Comparison of ENCODE assay signal across 8 cellular contexts in the genomic region with DNA sequence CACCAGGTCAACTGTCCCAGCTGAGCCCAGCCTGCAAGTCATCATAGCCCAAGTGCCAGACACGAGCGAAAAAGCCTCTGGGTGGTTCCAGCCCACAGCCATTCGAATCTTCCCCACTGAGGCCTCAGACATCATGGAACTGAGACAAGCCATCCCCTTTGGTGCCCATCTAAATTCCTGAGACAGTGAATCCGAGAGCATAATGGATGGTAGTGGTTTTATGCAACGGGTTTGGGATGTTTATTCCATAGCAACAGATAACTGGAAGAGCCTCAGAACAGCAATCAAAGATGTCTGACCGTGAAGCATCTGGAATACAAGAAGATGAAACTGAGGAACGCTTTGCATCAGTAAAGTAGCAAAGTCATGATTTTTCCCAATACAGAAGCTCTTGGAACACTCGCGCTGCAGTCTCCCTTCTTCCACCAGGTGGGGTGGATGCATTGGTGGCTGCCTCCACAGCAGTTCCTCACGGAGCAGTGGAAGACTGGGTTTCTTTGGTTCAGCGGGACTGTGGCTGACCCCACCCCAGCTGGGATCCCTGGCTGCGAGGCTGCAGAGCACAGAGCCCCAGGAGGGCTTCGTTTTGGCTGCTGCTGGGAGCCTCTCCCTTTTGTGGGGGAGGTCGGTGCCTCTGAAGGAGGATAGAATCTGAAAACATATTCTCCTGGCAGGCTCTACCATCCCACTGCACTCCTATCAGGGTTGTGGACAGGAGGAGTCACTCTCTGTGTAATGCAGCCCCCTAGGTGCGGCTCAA. TPM values are rescaled to one million over a fixed set of nuclear protein-coding genes. Genes with fewer than 3 reads are reported as not detected.
DNase-seq lines count a peak whose midpoint lies in the region; TF ChIP-seq lines count a peak whose summit lies in the region.

No MANE protein-coding gene starts in this region.

- TF ChIP-seq POLR2A in esophagus squamous epithelium (IDR thresholded peaks at IDR 0.05) = no peak
- no peak for TF ChIP-seq POLR2A in testis (IDR thresholded peaks at IDR 0.05)

- H3K4me1 ChIP-seq in esophagus squamous epithelium (peaks cover 0 to 8% (median 4%) of the 10 kb centered on the region in 3 donors), testis (no peaks in the 10 kb centered on the region)

- peak overlapping the region in 2 of 3 experiments; percentile 17 to 31 for H3K4me3 Mint-ChIP-seq in nephron

- H3K27ac ChIP-seq in esophagus squamous epithelium (no peak overlapping the region), testis (no peak overlapping the region)

- TF ChIP-seq CTCF in AG10803 (conservative IDR thresholded peaks at IDR 0.05; ENCODE audit: low read length) (peak; percentile 96), GM20000 (IDR thresholded peaks at IDR 0.05; ENCODE audit: extremely low read depth, missing control alignments) (peak; percentile 57), esophagus squamous epithelium (IDR thresholded peaks at IDR 0.05) (peak; percentile 65 to 86 (median 81)), nephron (IDR thresholded peaks at IDR 0.05; ENCODE audit: unreplicated experiment in 3 of 3) (peak; percentile 73 to 84 (median 81)), testis (IDR thresholded peaks at IDR 0.05) (peak; percentile 64 to 84 (median 80))

- peaks cover 7% of the 10 kb centered on the region for H3K9me3 Mint-ChIP-seq in nephron

- WGBS in esophagus squamous epithelium, 2 donors = 26 to 41% methylated on average over 10 to 12 of the region's 15 CpGs
- WGBS in testis, 2 donors = 32 to 43% methylated on average over 6 to 15 of the region's 15 CpGs

- intact Hi-C loops in esophagus squamous epithelium (cut with DNase I) (loop anchor here (5.0 kb wide), 1 partner anchor 87 kb away; no protein-coding TSS in a partner anchor), testis (cut with DNase I; ENCODE audit: low total_unique reads) (loop anchor here (10.0 kb wide), 1 partner anchor 90 kb away; no protein-coding TSS in a partner anchor)

- peaks cover 25% of the 10 kb centered on the region for H3K4me1 Mint-ChIP-seq in nephron

- H3K27me3 ChIP-seq in esophagus squamous epithelium (no peaks in the 10 kb centered on the region), testis (no peaks in the 10 kb centered on the region)

- H3K9me3 ChIP-seq in esophagus squamous epithelium (no peaks in the 10 kb centered on the region), testis (no peaks in the 10 kb centered on the region)

- DNase-seq in AG10803 (ENCODE audit: low read depth) (peak; percentile 69), GM20000 (ENCODE audit: low spot score) (peak; percentile 55), NCI-H748 (lab: John Stamatoyannopoulos, UW; ENCODE audit: unreplicated experiment) (peak; percentile 53), activated T-cell treated with anti-CD3 and anti-CD28 coated beads for 4 hours (peak; percentile 37), esophagus squamous epithelium (lab: John Stamatoyannopoulos, UW) (no peak), testis (peak; percentile 82), amniotic stem cell (lab: John Stamatoyannopoulos, UW) (no peak)

- H3K27me3 Mint-ChIP-seq in nephron (ENCODE audit: low read depth) = peaks cover 9% of the 10 kb centered on the region

- H3K36me3 Mint-ChIP-seq in nephron (ENCODE audit: low read depth) = no peaks in the 10 kb centered on the region

- H3K27ac Mint-ChIP-seq in nephron = no peak overlapping the region

- H3K4me3 ChIP-seq in AG10803 (ENCODE audit: low read length) = peak overlapping the region; percentile 46
- H3K4me3 ChIP-seq in esophagus squamous epithelium = peak overlapping the region in 3 of 4 donors; percentile 15 to 57 (median 15)
- H3K4me3 ChIP-seq in testis = no peak overlapping the region

- H3K36me3 ChIP-seq in esophagus squamous epithelium = no peaks in the 10 kb centered on the region
- H3K36me3 ChIP-seq in testis (ENCODE audit: low read depth, missing control alignments) = no peaks in the 10 kb centered on the region

RNA-seq across cellular contexts. Expression of a gene that starts 26.4 kb away (rescaled TPM):
- 10 to 100 TPM; 14.0 to 28.6 (median 22.2) TPM for total RNA-seq in esophagus squamous epithelium
- total RNA-seq in testis = 10 to 100 TPM; 67.3 to 67.8 TPM
- polyA plus RNA-seq in testis (ENCODE audit: insufficient read depth, low read depth, low replicate concordance) = 27.8 TPM

Comparison
In these comparisons a context has a peak if more than half of its experiments do, and no peak if none do; other contexts are left out.
1. DNase-seq: peak in AG10803 (single experiment), GM20000 (single experiment), NCI-H748 (single experiment), activated T-cell treated with anti-CD3 and anti-CD28 coated beads for 4 hours (single experiment) and testis (single experiment); none in esophagus squamous epithelium (single experiment) and amniotic stem cell (single experiment).
2. H3K4me3 ChIP-seq: peak in AG10803 (single experiment) and esophagus squamous epithelium (3 of 4); none in testis (0 of 2).
3. Peak in every context shown above with its lines, with median percentiles within 50 percentile points of each other: CTCF ChIP-seq.